ENCODE assay signal across 14 cellular contexts in the genomic region with DNA sequence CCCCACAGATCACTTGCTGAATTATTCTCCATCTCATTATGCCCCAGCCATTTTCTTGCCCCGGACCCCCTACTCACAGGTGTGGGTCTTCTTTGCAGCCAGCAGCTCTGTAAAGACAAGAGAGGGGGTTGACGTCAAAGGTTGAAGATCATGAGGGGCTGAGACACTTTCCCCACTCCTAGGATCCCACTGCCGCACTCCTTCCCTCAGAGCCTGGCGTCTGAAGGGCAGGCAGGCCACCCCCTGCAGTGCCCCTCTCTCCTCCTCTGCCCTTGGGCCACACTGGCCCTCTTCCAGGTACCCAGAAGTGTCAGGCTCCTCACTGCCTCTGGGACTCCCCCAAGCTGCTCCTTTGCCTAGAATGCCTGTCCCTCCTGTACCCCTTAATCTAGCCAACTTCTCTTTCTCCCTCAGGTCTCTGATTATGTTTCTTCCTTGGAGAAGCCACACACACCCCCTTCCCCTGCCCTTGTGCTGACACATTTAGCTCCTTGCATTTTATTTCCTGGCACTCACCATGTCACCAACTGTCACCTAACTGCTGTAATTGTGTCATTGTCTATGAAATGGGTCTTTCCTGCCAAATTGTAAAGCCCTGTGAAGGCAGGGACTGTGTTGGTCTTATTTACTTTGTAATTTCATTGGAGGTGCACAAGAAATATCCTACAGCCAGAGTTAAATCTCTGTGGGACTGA. TPM values are rescaled to one million over a fixed set of nuclear protein-coding genes. Genes with fewer than 3 reads are reported as not detected.
DNase-seq lines count a peak whose midpoint lies in the region; ATAC-seq and TF ChIP-seq lines count a peak whose summit lies in the region.
"Had no signal": no experiment of that assay in that cellular context is flagged by ENCODE, and none has a peak within 500 bp of the region (broad histone marks: within the 10 kb centered on the region; RNA-seq: fewer than 3 reads in every experiment).

No MANE protein-coding gene starts in this region.

- H3K9me3 ChIP-seq in DND-41 (ENCODE audit: insufficient read depth, low read length, severe bottlenecking) (no peaks in the 10 kb centered on the region), neural progenitor cell (ENCODE audit: low read depth) (no peaks in the 10 kb centered on the region), gastroesophageal sphincter (no peaks in the 10 kb centered on the region)
- H3K9me3 ChIP-seq: heart left ventricle, sigmoid colon had no signal

- no peaks in the 10 kb centered on the region for H3K9me3 Mint-ChIP-seq in neural progenitor cell
- H3K9me3 Mint-ChIP-seq: memory B cell had no signal

- H3F3A ChIP-seq in neural progenitor cell (ENCODE audit: low read depth), result peaks cover 8% of the 10 kb centered on the region

- WGBS in gastroesophageal sphincter (ENCODE audit: low coverage in 1 of 2), 2 donors, result 10 to 40% methylated on average over 1 to 4 of the region's 4 CpGs

- peaks cover 17% of the 10 kb centered on the region for H3K79me2 ChIP-seq in DND-41 (ENCODE audit: insufficient read depth, low read length)
- H3K79me2 ChIP-seq in neural progenitor cell (ENCODE audit: low read depth), result no peaks in the 10 kb centered on the region

- TF ChIP-seq EP300 in gastroesophageal sphincter (IDR thresholded peaks at IDR 0.05), result no peak

- DNase-seq in DND-41, result peak; percentile 46
- DNase-seq in NB4 (ENCODE audit: low read depth), result peak; percentile 38
- DNase-seq in cerebellum (ENCODE audit: low spot score), result peak; percentile 63
- DNase-seq in neural progenitor cell (ENCODE audit: low spot score), result no peak
- no peak for DNase-seq in NCI-H1048 (lab: John Stamatoyannopoulos, UW)
- no peak for DNase-seq in hippocampal formation (lab: John Stamatoyannopoulos, UW)
- DNase-seq: amniotic stem cell, COR-L47, HCEC 1CT, sigmoid colon had no signal

- no peak for TF ChIP-seq CTCF in DND-41 (IDR thresholded peaks at IDR 0.05; ENCODE audit: borderline replicate concordance, extremely low read depth, low read length, poor library complexity, severe bottlenecking)
- TF ChIP-seq CTCF in NB4 (IDR thresholded peaks at IDR 0.05; ENCODE audit: low read depth, low read length), result no peak
- no peak for TF ChIP-seq CTCF in neural progenitor cell (IDR thresholded peaks at IDR 0.05)
- TF ChIP-seq CTCF in gastroesophageal sphincter (IDR thresholded peaks at IDR 0.05), result no peak

- H4K20me1 ChIP-seq in DND-41 (ENCODE audit: insufficient read depth, low read length) (no peaks in the 10 kb centered on the region), neural progenitor cell (ENCODE audit: low read depth) (no peaks in the 10 kb centered on the region)

- H3K9ac ChIP-seq in DND-41 (ENCODE audit: low read depth, low read length), result peak overlapping the region; percentile 58
- H3K9ac ChIP-seq in neural progenitor cell, result no peak overlapping the region

- H2AFZ ChIP-seq in DND-41 (ENCODE audit: low read depth, low read length) (no peak overlapping the region), neural progenitor cell (replicated peaks) (no peak overlapping the region)

- H3K4me1 Mint-ChIP-seq in neural progenitor cell, result peaks cover 28% of the 10 kb centered on the region

- peak overlapping the region; percentile 66 for H3K4me2 ChIP-seq in DND-41 (ENCODE audit: insufficient read depth, low read length)
- peak overlapping the region; percentile 47 for H3K4me2 ChIP-seq in neural progenitor cell

- H3K27me3 ChIP-seq in DND-41 (ENCODE audit: insufficient read depth, low read length, poor library complexity) (no peaks in the 10 kb centered on the region), neural progenitor cell (no peaks in the 10 kb centered on the region), gastroesophageal sphincter (peaks cover 14% of the 10 kb centered on the region)
- H3K27me3 ChIP-seq: heart left ventricle had no signal

- H3K27ac ChIP-seq in DND-41 (ENCODE audit: low read length), result peak overlapping the region; percentile 91
- no peak overlapping the region for H3K27ac ChIP-seq in neural progenitor cell
- no peak overlapping the region for H3K27ac ChIP-seq in gastroesophageal sphincter
- H3K27ac ChIP-seq: sigmoid colon had no signal

- H3K27me3 Mint-ChIP-seq in neural progenitor cell (ENCODE audit: insufficient read depth, low read depth), result peaks cover 18% of the 10 kb centered on the region

- H3K36me3 ChIP-seq in DND-41 (ENCODE audit: insufficient read depth, low read length) (no peaks in the 10 kb centered on the region), neural progenitor cell (no peaks in the 10 kb centered on the region), gastroesophageal sphincter (no peaks in the 10 kb centered on the region)
- H3K36me3 ChIP-seq: heart left ventricle, sigmoid colon had no signal

- ATAC-seq in DND-41 (ENCODE audit: insufficient read depth, low read depth) (peak; percentile 20), gastroesophageal sphincter (no peak), HG02852 (IDR thresholded peaks at IDR 0.05; ENCODE audit: unreplicated experiment) (no peak)

- no peak for TF ChIP-seq POLR2A in NB4 (IDR thresholded peaks at IDR 0.05; ENCODE audit: extremely low read depth, insufficient read length)
- TF ChIP-seq POLR2A in gastroesophageal sphincter (IDR thresholded peaks at IDR 0.05), result no peak

- H3K4me3 Mint-ChIP-seq in neural progenitor cell, result peak overlapping the region; percentile 24
- H3K4me3 Mint-ChIP-seq: memory B cell had no signal

- H3K4me3 ChIP-seq in DND-41 (ENCODE audit: low read depth in 1 of 2, low read length in 2 of 2), result no peak overlapping the region
- no peak overlapping the region for H3K4me3 ChIP-seq in NB4 (ENCODE audit: low read depth, low read length)
- peak overlapping the region; percentile 14 for H3K4me3 ChIP-seq in neural progenitor cell
- no peak overlapping the region for H3K4me3 ChIP-seq in gastroesophageal sphincter
- H3K4me3 ChIP-seq: heart left ventricle, sigmoid colon had no signal

- H3K27ac Mint-ChIP-seq in neural progenitor cell, result peak overlapping the region; percentile 23
- H3K27ac Mint-ChIP-seq: memory B cell had no signal

- peaks cover 79% of the 10 kb centered on the region for H3K4me1 ChIP-seq in DND-41 (ENCODE audit: insufficient read depth, low read length)
- peaks cover 13% of the 10 kb centered on the region for H3K4me1 ChIP-seq in neural progenitor cell
- peaks cover 0 to 28% (median 0%) of the 10 kb centered on the region in 3 donors for H3K4me1 ChIP-seq in gastroesophageal sphincter

- no peaks in the 10 kb centered on the region for H3K36me3 Mint-ChIP-seq in neural progenitor cell
- H3K36me3 Mint-ChIP-seq: memory B cell had no signal

RNA-seq across cellular contexts. Expression of a gene that starts 2.1 kb away (rescaled TPM):
- total RNA-seq in cerebellum (0.18 TPM), neural progenitor cell (ENCODE audit: low replicate concordance) (not detected in 2 replicates), gastroesophageal sphincter (1 to 10 TPM in 2 of 4 donors, under 1 TPM in 1, not detected in 1; 0.13 to 1.8 (median 1.4) TPM)

RNA-seq across cellular contexts. Expression of a gene that starts 10.1 kb away (rescaled TPM):
- total RNA-seq in cerebellum, result not detected
- 0.12 TPM in 1 of 2 replicates, not detected in the other for total RNA-seq in neural progenitor cell (ENCODE audit: low replicate concordance)
- not detected for total RNA-seq in gastroesophageal sphincter
- total RNA-seq: sigmoid colon had no signal

RNA-seq across cellular contexts. Expression of a gene that starts 24.0 kb away (rescaled TPM):
- total RNA-seq in cerebellum (not detected), neural progenitor cell (ENCODE audit: low replicate concordance) (not detected in 2 replicates), gastroesophageal sphincter (not detected)
- total RNA-seq: sigmoid colon had no signal

RNA-seq across cellular contexts. Expression of a gene that starts 24.3 kb away (rescaled TPM):
- total RNA-seq in cerebellum (not detected), neural progenitor cell (ENCODE audit: low replicate concordance) (not detected in 2 replicates), gastroesophageal sphincter (not detected)

RNA-seq across cellular contexts. Expression of a gene that starts 39.2 kb away (rescaled TPM):
- 17.9 TPM for total RNA-seq in cerebellum
- 26.3 and 30.4 TPM in 2 replicates for total RNA-seq in neural progenitor cell (ENCODE audit: low replicate concordance)
- total RNA-seq in gastroesophageal sphincter, result 10 to 100 TPM in 1 of 4 donors, 1 to 10 TPM in 3; 4.4 to 10.6 (median 7.9) TPM

Comparison
In these comparisons a context has a peak if more than half of its experiments do, and no peak if none do; other contexts are left out.
1. DNase-seq: peak in DND-41 (single experiment), NB4 (single experiment) and cerebellum (single experiment); none in neural progenitor cell (single experiment), NCI-H1048 (single experiment) and hippocampal formation (0 of 2).